In the genomic region with DNA sequence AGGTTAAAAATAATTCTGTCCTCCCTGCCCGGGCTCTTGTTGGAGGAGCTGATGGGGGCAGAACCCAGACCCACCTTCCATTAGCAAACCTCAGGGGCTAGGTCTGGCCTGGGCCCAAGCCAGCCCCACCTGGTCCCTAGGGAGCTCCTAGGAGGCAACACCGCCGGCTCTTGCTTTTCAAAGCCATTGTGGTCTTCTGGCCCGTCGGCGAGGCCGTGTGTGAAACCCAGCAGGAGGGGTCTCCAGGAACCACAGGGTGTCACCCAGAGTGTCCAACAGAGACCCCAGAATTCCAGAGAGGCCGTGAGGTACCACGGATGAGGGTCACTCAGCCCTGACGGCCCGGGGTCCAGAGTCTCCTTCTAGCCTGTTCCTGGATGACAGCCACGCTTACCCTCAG, we compare ENCODE assay signal across 23 cellular contexts. TPM values are rescaled to one million over a fixed set of nuclear protein-coding genes. Genes with fewer than 3 reads are reported as not detected.
DNase-seq lines count a peak whose midpoint lies in the region; FAIRE-seq and TF ChIP-seq lines count a peak whose summit lies in the region.
"Had no signal": no experiment of that assay in that cellular context is flagged by ENCODE, and none has a peak within 500 bp of the region (broad histone marks: within the 10 kb centered on the region; RNA-seq: fewer than 3 reads in every experiment).

No MANE protein-coding gene starts in this region.

- H3K27me3 ChIP-seq in neural progenitor cell (no peaks in the 10 kb centered on the region), trophoblast cell (ENCODE audit: insufficient read depth, low read length) (no peaks in the 10 kb centered on the region)

- no peak for DNase-seq in activated naive CD8-positive, alpha-beta T cell treated with anti-CD3 and anti-CD28 coated beads for 36 hours
- DNase-seq in RWPE1 (ENCODE audit: low spot score) (no peak), neural progenitor cell (ENCODE audit: low spot score) (no peak), trophoblast cell (no peak), GM12892 (ENCODE audit: insufficient read length) (no peak), progenitor cell of endocrine pancreas (ENCODE audit: low spot score, unreplicated experiment) (no peak), RPMI8226 (no peak)
- DNase-seq: C1 segment of cervical spinal cord; Calu3; CD4-positive, alpha-beta memory T cell; COR-L47; DMS53; DMS79 treated with DMSO at 0.1 percent for 48 hours; GM23248; H7; HCEC 1CT had no signal

- H3F3A ChIP-seq in neural progenitor cell (ENCODE audit: low read depth) = no peaks in the 10 kb centered on the region

- no peaks in the 10 kb centered on the region for H4K20me1 ChIP-seq in neural progenitor cell (ENCODE audit: low read depth)

- H2BK12ac ChIP-seq in trophoblast cell (ENCODE audit: low read length) = peak overlapping the region; percentile 70

- no peak overlapping the region for H3K4me3 Mint-ChIP-seq in activated naive CD8-positive, alpha-beta T cell
- H3K4me3 Mint-ChIP-seq in activated naive CD8-positive, alpha-beta T cell treated with anti-CD3 and anti-CD28 coated beads for 36 hours = no peak overlapping the region
- H3K4me3 Mint-ChIP-seq in neural progenitor cell (no peak overlapping the region), progenitor cell of endocrine pancreas (ENCODE audit: low read depth) (no peak overlapping the region)
- H3K4me3 Mint-ChIP-seq: B cell; CD4-positive, alpha-beta memory T cell had no signal

- no peaks in the 10 kb centered on the region for H3K27me3 Mint-ChIP-seq in activated naive CD8-positive, alpha-beta T cell
- no peaks in the 10 kb centered on the region for H3K27me3 Mint-ChIP-seq in activated naive CD8-positive, alpha-beta T cell treated with anti-CD3 and anti-CD28 coated beads for 36 hours
- peaks cover 3% of the 10 kb centered on the region for H3K27me3 Mint-ChIP-seq in neural progenitor cell (ENCODE audit: insufficient read depth, low read depth)
- H3K27me3 Mint-ChIP-seq in progenitor cell of endocrine pancreas = peaks cover 7% of the 10 kb centered on the region
- H3K27me3 Mint-ChIP-seq: CD4-positive, alpha-beta memory T cell had no signal

- H3K18ac ChIP-seq in trophoblast cell (ENCODE audit: low read length) = no peak overlapping the region

- TF ChIP-seq POLR2A in GM12892 (IDR thresholded peaks at IDR 0.05; ENCODE audit: low read depth, low read length) = no peak

- H2BK120ac ChIP-seq in trophoblast cell (ENCODE audit: insufficient read depth, low read length, poor library complexity) = peak overlapping the region; percentile 45

- CTCF ChIA-PET in RWPE1 (lab: Yijun Ruan, JAX) = no interaction called here

- no peak overlapping the region for H2BK5ac ChIP-seq in trophoblast cell (ENCODE audit: low read depth, low read length, poor library complexity)

- H3K4me1 Mint-ChIP-seq in activated naive CD8-positive, alpha-beta T cell (ENCODE audit: low read depth) = peaks cover 6% of the 10 kb centered on the region
- peaks cover 6% of the 10 kb centered on the region for H3K4me1 Mint-ChIP-seq in activated naive CD8-positive, alpha-beta T cell treated with anti-CD3 and anti-CD28 coated beads for 36 hours
- H3K4me1 Mint-ChIP-seq in neural progenitor cell (peaks cover 2% of the 10 kb centered on the region), progenitor cell of endocrine pancreas (ENCODE audit: low read depth) (peaks cover 5% of the 10 kb centered on the region)
- H3K4me1 Mint-ChIP-seq: CD4-positive, alpha-beta memory T cell had no signal

- no peak overlapping the region for H4K8ac ChIP-seq in trophoblast cell (ENCODE audit: low read depth, low read length)

- H3K4ac ChIP-seq in trophoblast cell (ENCODE audit: low read depth, low read length) = no peak overlapping the region

- no peaks in the 10 kb centered on the region for H3K4me1 ChIP-seq in neural progenitor cell
- peaks cover 40 to 45% of the 10 kb centered on the region in 2 experiments for H3K4me1 ChIP-seq in trophoblast cell (ENCODE audit: control insufficient read depth in 1 of 2, insufficient read depth in 2 of 2, low read length in 2 of 2)

- H3K4me3 ChIP-seq in neural progenitor cell = no peak overlapping the region
- H3K4me3 ChIP-seq in trophoblast cell (ENCODE audit: low read depth, low read length) = no peak overlapping the region
- H3K4me3 ChIP-seq: GM23248 had no signal

- peak overlapping the region; percentile 9 for H3K14ac ChIP-seq in trophoblast cell (ENCODE audit: low read length)

- H3K36me3 ChIP-seq in neural progenitor cell = no peaks in the 10 kb centered on the region
- H3K36me3 ChIP-seq in trophoblast cell (ENCODE audit: control insufficient read depth in 1 of 2, insufficient read depth in 2 of 2, low read length in 2 of 2) = no peaks in the 10 kb centered on the region

- peaks cover 36% of the 10 kb centered on the region for H3K79me1 ChIP-seq in trophoblast cell (ENCODE audit: low read length)

- H3K9ac ChIP-seq in neural progenitor cell (no peak overlapping the region), trophoblast cell (ENCODE audit: low read length) (no peak overlapping the region)
- H3K9ac ChIP-seq: GM23248 had no signal

- no peak for FAIRE-seq in GM12892 (lab: Jason Lieb, UNC)
- FAIRE-seq: A204.1, G401.6, GM19239, H1 had no signal

- peak overlapping the region; percentile 28 for H3K27ac Mint-ChIP-seq in activated naive CD8-positive, alpha-beta T cell
- no peak overlapping the region for H3K27ac Mint-ChIP-seq in activated naive CD8-positive, alpha-beta T cell treated with anti-CD3 and anti-CD28 coated beads for 36 hours
- peak overlapping the region; percentile 73 for H3K27ac Mint-ChIP-seq in neural progenitor cell
- no peak overlapping the region for H3K27ac Mint-ChIP-seq in progenitor cell of endocrine pancreas
- H3K27ac Mint-ChIP-seq: B cell; CD4-positive, alpha-beta memory T cell had no signal

- no CpG with 5 or more reads among the region's 12 CpGs for WGBS in trophoblast cell (ENCODE audit: extremely low coverage, insufficient coverage, insufficient read length)

- no peak overlapping the region for H4K12ac ChIP-seq in trophoblast cell (ENCODE audit: low read depth, low read length)

- H3K9me3 Mint-ChIP-seq in activated naive CD8-positive, alpha-beta T cell (ENCODE audit: low read depth) = no peaks in the 10 kb centered on the region
- peaks cover 1% of the 10 kb centered on the region for H3K9me3 Mint-ChIP-seq in activated naive CD8-positive, alpha-beta T cell treated with anti-CD3 and anti-CD28 coated beads for 36 hours
- H3K9me3 Mint-ChIP-seq in neural progenitor cell = no peaks in the 10 kb centered on the region
- H3K9me3 Mint-ChIP-seq in progenitor cell of endocrine pancreas (ENCODE audit: low read depth) = no peaks in the 10 kb centered on the region

- H3K4me2 ChIP-seq in neural progenitor cell (no peak overlapping the region), trophoblast cell (ENCODE audit: low read length) (no peak overlapping the region)

- POLR2A ChIA-PET in RWPE1 (lab: Yijun Ruan, JAX; ENCODE audit: low non-redundant PET) = no interaction called here

- H2AK5ac ChIP-seq in trophoblast cell (ENCODE audit: low read length) = peak overlapping the region; percentile 9

- H3K27ac ChIP-seq in RWPE1 (peak overlapping the region; percentile 100), neural progenitor cell (no peak overlapping the region), trophoblast cell (ENCODE audit: low read depth, low read length) (no peak overlapping the region)
- H3K27ac ChIP-seq: 22Rv1, GM23248 had no signal

- no peaks in the 10 kb centered on the region for H3K36me3 Mint-ChIP-seq in activated naive CD8-positive, alpha-beta T cell
- no peaks in the 10 kb centered on the region for H3K36me3 Mint-ChIP-seq in activated naive CD8-positive, alpha-beta T cell treated with anti-CD3 and anti-CD28 coated beads for 36 hours
- H3K36me3 Mint-ChIP-seq in neural progenitor cell (no peaks in the 10 kb centered on the region), progenitor cell of endocrine pancreas (ENCODE audit: insufficient read depth) (no peaks in the 10 kb centered on the region)
- H3K36me3 Mint-ChIP-seq: CD4-positive, alpha-beta memory T cell had no signal

- H2AFZ ChIP-seq in neural progenitor cell (replicated peaks) (no peak overlapping the region), trophoblast cell (ENCODE audit: insufficient read depth, low read length, poor library complexity) (no peak overlapping the region)
- H2AFZ ChIP-seq: GM23248 had no signal

- no peaks in the 10 kb centered on the region for H3K9me3 ChIP-seq in neural progenitor cell (ENCODE audit: low read depth)
- peaks cover 1% of the 10 kb centered on the region for H3K9me3 ChIP-seq in trophoblast cell (ENCODE audit: insufficient read depth, low read depth, low read length)

- no peak overlapping the region for H3K23ac ChIP-seq in trophoblast cell (ENCODE audit: low read length)

- TF ChIP-seq CTCF in RWPE1 (conservative IDR thresholded peaks at IDR 0.05; ENCODE audit: low read depth) = no peak
- TF ChIP-seq CTCF in neural progenitor cell (IDR thresholded peaks at IDR 0.05) = no peak
- no peak for TF ChIP-seq CTCF in progenitor cell of endocrine pancreas (IDR thresholded peaks at IDR 0.05; ENCODE audit: unreplicated experiment)

- H4K91ac ChIP-seq in trophoblast cell (ENCODE audit: low read depth, low read length) = peak overlapping the region; percentile 72

- H3K79me2 ChIP-seq in neural progenitor cell (ENCODE audit: low read depth) (no peaks in the 10 kb centered on the region), trophoblast cell (ENCODE audit: control insufficient read depth, insufficient read depth, low read length, poor library complexity) (peaks cover 8% of the 10 kb centered on the region)

RNA-seq across cellular contexts. Expression of gene PDGFA, which starts 16.6 kb away (rescaled TPM):
- total RNA-seq in activated naive CD8-positive, alpha-beta T cell treated with anti-CD3 and anti-CD28 coated beads for 36 hours = 1 to 10 TPM; 3.3 to 4.1 TPM
- total RNA-seq in neural progenitor cell (ENCODE audit: low replicate concordance) (9.8 and 13.7 TPM in 2 replicates), progenitor cell of endocrine pancreas (81.2 and 86.2 TPM in 2 replicates)
- 9.7 and 10.6 TPM in 2 replicates for polyA plus RNA-seq in trophoblast cell (2013)
- 3.2 TPM for polyA plus RNA-seq in GM12892 (2012; ENCODE audit: missing spikeins)
- polyA plus RNA-seq: CD4-positive, alpha-beta memory T cell had no signal

Comparison
In these comparisons a context has a peak if more than half of its experiments do, and no peak if none do; other contexts are left out.
1. H3K27ac Mint-ChIP-seq: peak in activated naive CD8-positive, alpha-beta T cell (single experiment) and neural progenitor cell (single experiment); none in activated naive CD8-positive, alpha-beta T cell treated with anti-CD3 and anti-CD28 coated beads for 36 hours (single experiment) and progenitor cell of endocrine pancreas (single experiment).